In the genomic region with DNA sequence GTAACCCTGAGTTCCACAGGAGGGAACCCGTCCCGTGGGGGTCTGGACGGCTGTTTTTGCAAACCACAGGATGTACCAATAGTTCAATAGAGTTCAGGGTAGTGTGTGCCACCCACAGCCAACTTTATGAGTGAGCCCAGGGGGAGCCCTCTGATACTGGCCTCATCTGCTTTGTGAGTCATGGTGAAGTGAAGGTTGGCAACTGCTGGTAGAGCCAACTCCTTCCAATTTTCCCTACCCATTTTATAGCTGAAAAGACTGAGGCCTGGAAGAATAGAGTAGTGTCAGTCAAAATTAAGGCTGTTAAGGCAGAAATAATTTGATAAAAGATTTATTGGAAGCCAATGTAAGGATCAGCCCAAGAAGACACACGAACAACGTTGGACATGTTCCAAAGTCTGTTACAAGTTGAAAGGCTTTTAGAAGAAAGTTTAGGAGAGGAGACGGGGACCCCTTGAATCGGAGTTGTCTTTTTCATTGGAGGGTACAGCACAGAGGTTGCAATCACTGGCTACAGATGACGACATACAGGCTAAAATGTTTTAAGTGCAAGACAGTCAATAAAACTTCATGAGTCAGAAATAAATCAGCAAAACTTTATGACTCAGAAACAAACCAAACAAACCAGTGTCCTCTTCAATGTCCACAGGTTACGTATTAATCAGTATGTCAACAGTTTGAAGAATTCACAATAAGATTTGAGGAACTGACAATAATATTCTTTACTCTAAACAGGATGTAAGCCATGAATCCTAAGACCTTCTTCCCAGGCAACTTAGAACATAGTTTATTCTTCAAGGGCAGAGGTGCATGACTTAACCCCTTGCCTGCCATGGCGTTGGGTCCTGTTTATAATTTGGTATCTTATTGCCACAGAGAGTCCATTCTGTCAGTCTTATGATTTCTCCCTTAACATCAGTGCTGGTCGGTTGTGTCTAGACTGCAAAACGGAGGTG, we compare ENCODE assay signal across 1 cellular context.
TF ChIP-seq lines count a peak whose summit lies in the region.

No MANE protein-coding gene starts in this region.

TF ChIP-seq in HepG2, 621 proteins besides CTCF, POLR2A, EP300 and RAD21 (continued from another document and continues in another):
- TF ChIP-seq, protein P1, sequence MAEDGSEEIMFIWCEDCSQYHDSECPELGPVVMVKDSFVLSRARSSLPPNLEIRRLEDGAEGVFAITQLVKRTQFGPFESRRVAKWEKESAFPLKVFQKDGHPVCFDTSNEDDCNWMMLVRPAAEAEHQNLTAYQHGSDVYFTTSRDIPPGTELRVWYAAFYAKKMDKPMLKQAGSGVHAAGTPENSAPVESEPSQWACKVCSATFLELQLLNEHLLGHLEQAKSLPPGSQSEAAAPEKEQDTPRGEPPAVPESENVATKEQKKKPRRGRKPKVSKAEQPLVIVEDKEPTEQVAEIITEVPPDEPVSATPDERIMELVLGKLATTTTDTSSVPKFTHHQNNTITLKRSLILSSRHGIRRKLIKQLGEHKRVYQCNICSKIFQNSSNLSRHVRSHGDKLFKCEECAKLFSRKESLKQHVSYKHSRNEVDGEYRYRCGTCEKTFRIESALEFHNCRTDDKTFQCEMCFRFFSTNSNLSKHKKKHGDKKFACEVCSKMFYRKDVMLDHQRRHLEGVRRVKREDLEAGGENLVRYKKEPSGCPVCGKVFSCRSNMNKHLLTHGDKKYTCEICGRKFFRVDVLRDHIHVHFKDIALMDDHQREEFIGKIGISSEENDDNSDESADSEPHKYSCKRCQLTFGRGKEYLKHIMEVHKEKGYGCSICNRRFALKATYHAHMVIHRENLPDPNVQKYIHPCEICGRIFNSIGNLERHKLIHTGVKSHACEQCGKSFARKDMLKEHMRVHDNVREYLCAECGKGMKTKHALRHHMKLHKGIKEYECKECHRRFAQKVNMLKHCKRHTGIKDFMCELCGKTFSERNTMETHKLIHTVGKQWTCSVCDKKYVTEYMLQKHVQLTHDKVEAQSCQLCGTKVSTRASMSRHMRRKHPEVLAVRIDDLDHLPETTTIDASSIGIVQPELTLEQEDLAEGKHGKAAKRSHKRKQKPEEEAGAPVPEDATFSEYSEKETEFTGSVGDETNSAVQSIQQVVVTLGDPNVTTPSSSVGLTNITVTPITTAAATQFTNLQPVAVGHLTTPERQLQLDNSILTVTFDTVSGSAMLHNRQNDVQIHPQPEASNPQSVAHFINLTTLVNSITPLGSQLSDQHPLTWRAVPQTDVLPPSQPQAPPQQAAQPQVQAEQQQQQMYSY (CRISPR knock-in tag; IDR thresholded peaks at IDR 0.05): no peak
- TF ChIP-seq TBL1XR1 (IDR thresholded peaks at IDR 0.05; ENCODE audit: borderline replicate concordance, low read length, partially characterized antibody): no peak
- no peak for TF ChIP-seq KLF9 (CRISPR knock-in tag; IDR thresholded peaks at IDR 0.05; ENCODE audit: low read depth)
- no peak for TF ChIP-seq HNRNPK (IDR thresholded peaks at IDR 0.05; ENCODE audit: low read depth, low read length, poor library complexity, severe bottlenecking)
- TF ChIP-seq, protein P2, sequence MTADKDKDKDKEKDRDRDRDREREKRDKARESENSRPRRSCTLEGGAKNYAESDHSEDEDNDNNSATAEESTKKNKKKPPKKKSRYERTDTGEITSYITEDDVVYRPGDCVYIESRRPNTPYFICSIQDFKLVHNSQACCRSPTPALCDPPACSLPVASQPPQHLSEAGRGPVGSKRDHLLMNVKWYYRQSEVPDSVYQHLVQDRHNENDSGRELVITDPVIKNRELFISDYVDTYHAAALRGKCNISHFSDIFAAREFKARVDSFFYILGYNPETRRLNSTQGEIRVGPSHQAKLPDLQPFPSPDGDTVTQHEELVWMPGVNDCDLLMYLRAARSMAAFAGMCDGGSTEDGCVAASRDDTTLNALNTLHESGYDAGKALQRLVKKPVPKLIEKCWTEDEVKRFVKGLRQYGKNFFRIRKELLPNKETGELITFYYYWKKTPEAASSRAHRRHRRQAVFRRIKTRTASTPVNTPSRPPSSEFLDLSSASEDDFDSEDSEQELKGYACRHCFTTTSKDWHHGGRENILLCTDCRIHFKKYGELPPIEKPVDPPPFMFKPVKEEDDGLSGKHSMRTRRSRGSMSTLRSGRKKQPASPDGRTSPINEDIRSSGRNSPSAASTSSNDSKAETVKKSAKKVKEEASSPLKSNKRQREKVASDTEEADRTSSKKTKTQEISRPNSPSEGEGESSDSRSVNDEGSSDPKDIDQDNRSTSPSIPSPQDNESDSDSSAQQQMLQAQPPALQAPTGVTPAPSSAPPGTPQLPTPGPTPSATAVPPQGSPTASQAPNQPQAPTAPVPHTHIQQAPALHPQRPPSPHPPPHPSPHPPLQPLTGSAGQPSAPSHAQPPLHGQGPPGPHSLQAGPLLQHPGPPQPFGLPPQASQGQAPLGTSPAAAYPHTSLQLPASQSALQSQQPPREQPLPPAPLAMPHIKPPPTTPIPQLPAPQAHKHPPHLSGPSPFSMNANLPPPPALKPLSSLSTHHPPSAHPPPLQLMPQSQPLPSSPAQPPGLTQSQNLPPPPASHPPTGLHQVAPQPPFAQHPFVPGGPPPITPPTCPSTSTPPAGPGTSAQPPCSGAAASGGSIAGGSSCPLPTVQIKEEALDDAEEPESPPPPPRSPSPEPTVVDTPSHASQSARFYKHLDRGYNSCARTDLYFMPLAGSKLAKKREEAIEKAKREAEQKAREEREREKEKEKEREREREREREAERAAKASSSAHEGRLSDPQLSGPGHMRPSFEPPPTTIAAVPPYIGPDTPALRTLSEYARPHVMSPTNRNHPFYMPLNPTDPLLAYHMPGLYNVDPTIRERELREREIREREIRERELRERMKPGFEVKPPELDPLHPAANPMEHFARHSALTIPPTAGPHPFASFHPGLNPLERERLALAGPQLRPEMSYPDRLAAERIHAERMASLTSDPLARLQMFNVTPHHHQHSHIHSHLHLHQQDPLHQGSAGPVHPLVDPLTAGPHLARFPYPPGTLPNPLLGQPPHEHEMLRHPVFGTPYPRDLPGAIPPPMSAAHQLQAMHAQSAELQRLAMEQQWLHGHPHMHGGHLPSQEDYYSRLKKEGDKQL (CRISPR knock-in tag; IDR thresholded peaks at IDR 0.05; ENCODE audit: low read depth): 0 out of 2 replicates have a peak, but pooled peaks have one; percentile 52
- TF ChIP-seq ZNF331 (CRISPR knock-in tag; IDR thresholded peaks at IDR 0.05): 0 out of 2 replicates have a peak, but pooled peaks have one; percentile 27
- TF ChIP-seq ZSCAN22 (CRISPR knock-in tag; IDR thresholded peaks at IDR 0.05): no peak
- no peak for TF ChIP-seq ZBTB42 (CRISPR knock-in tag; IDR thresholded peaks at IDR 0.05)
- TF ChIP-seq KLF16 (CRISPR knock-in tag; IDR thresholded peaks at IDR 0.05): peak in 1 of 2 experiments; percentile 45; a peak in 1 of 4 replicates
- no peak for TF ChIP-seq ZNF550 (CRISPR knock-in tag; IDR thresholded peaks at IDR 0.05; ENCODE audit: borderline replicate concordance)
- TF ChIP-seq ZNF317 (CRISPR knock-in tag; IDR thresholded peaks at IDR 0.05): no peak
- no peak for TF ChIP-seq ZNF547 (CRISPR knock-in tag; IDR thresholded peaks at IDR 0.05)
- no peak for TF ChIP-seq KLF13 (CRISPR knock-in tag; IDR thresholded peaks at IDR 0.05)
- no peak for TF ChIP-seq JARID2 (CRISPR knock-in tag; IDR thresholded peaks at IDR 0.05; ENCODE audit: insufficient replicate concordance)
- peak; percentile 96 for TF ChIP-seq FOSL2 (CRISPR knock-in tag; IDR thresholded peaks at IDR 0.05)
- no peak for TF ChIP-seq PAF1 (CRISPR knock-in tag; IDR thresholded peaks at IDR 0.05)
- TF ChIP-seq NFE2L1 (CRISPR knock-in tag; IDR thresholded peaks at IDR 0.05; ENCODE audit: borderline replicate concordance): no peak
- no peak for TF ChIP-seq PRMT3 (CRISPR knock-in tag; IDR thresholded peaks at IDR 0.05; ENCODE audit: borderline replicate concordance, low read depth)
- no peak for TF ChIP-seq MTA3 (CRISPR knock-in tag; IDR thresholded peaks at IDR 0.05)
- TF ChIP-seq NAIF1 (CRISPR knock-in tag; IDR thresholded peaks at IDR 0.05; ENCODE audit: borderline replicate concordance): no peak
- TF ChIP-seq EHMT2 (IDR thresholded peaks at IDR 0.05; ENCODE audit: borderline replicate concordance, low read depth, low read length): no peak
- no peak for TF ChIP-seq GLI4 (CRISPR knock-in tag; IDR thresholded peaks at IDR 0.05; ENCODE audit: borderline replicate concordance)
- TF ChIP-seq, protein P3, sequence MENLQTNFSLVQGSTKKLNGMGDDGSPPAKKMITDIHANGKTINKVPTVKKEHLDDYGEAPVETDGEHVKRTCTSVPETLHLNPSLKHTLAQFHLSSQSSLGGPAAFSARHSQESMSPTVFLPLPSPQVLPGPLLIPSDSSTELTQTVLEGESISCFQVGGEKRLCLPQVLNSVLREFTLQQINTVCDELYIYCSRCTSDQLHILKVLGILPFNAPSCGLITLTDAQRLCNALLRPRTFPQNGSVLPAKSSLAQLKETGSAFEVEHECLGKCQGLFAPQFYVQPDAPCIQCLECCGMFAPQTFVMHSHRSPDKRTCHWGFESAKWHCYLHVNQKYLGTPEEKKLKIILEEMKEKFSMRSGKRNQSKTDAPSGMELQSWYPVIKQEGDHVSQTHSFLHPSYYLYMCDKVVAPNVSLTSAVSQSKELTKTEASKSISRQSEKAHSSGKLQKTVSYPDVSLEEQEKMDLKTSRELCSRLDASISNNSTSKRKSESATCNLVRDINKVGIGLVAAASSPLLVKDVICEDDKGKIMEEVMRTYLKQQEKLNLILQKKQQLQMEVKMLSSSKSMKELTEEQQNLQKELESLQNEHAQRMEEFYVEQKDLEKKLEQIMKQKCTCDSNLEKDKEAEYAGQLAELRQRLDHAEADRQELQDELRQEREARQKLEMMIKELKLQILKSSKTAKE (CRISPR knock-in tag; IDR thresholded peaks at IDR 0.05; ENCODE audit: borderline replicate concordance): no peak
- TF ChIP-seq NFIB (CRISPR knock-in tag; IDR thresholded peaks at IDR 0.05; ENCODE audit: borderline replicate concordance): no peak
- no peak for TF ChIP-seq ZNF235 (CRISPR knock-in tag; IDR thresholded peaks at IDR 0.05; ENCODE audit: borderline replicate concordance)
- no peak for TF ChIP-seq POLR2AphosphoS5 (IDR thresholded peaks at IDR 0.05; ENCODE audit: low read depth, low read length)
- TF ChIP-seq ZNF841 (CRISPR knock-in tag; IDR thresholded peaks at IDR 0.05; ENCODE audit: borderline replicate concordance): no peak
- 0 out of 2 replicates have a peak, but pooled peaks have one; percentile 55 for TF ChIP-seq ZKSCAN8 (CRISPR knock-in tag; IDR thresholded peaks at IDR 0.05; ENCODE audit: borderline replicate concordance)
- TF ChIP-seq, protein P4, sequence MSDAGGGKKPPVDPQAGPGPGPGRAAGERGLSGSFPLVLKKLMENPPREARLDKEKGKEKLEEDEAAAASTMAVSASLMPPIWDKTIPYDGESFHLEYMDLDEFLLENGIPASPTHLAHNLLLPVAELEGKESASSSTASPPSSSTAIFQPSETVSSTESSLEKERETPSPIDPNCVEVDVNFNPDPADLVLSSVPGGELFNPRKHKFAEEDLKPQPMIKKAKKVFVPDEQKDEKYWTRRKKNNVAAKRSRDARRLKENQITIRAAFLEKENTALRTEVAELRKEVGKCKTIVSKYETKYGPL (CRISPR knock-in tag; IDR thresholded peaks at IDR 0.05): no peak
- TF ChIP-seq NCOA1 (CRISPR knock-in tag; IDR thresholded peaks at IDR 0.05): no peak
- no peak for TF ChIP-seq ZNF17 (CRISPR knock-in tag; IDR thresholded peaks at IDR 0.05)
- TF ChIP-seq, protein P5, sequence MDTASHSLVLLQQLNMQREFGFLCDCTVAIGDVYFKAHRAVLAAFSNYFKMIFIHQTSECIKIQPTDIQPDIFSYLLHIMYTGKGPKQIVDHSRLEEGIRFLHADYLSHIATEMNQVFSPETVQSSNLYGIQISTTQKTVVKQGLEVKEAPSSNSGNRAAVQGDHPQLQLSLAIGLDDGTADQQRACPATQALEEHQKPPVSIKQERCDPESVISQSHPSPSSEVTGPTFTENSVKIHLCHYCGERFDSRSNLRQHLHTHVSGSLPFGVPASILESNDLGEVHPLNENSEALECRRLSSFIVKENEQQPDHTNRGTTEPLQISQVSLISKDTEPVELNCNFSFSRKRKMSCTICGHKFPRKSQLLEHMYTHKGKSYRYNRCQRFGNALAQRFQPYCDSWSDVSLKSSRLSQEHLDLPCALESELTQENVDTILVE (CRISPR knock-in tag; IDR thresholded peaks at IDR 0.05): no peak; the same call in 1 of the 2 replicates
- no peak for TF ChIP-seq ZNF724P (CRISPR knock-in tag; IDR thresholded peaks at IDR 0.05; ENCODE audit: borderline replicate concordance)
- 0 out of 2 replicates have a peak, but pooled peaks have one; percentile 16 for TF ChIP-seq KAT8 (CRISPR knock-in tag; IDR thresholded peaks at IDR 0.05)
- no peak for TF ChIP-seq FOXK2 (IDR thresholded peaks at IDR 0.05)
- no peak for TF ChIP-seq IRX3 (CRISPR knock-in tag; IDR thresholded peaks at IDR 0.05; ENCODE audit: borderline replicate concordance, low read depth)
- TF ChIP-seq JDP2 (CRISPR knock-in tag; IDR thresholded peaks at IDR 0.05; ENCODE audit: borderline replicate concordance): no peak
- no peak for TF ChIP-seq SRSF1 (optimal IDR thresholded peaks at IDR 0.05; ENCODE audit: low read depth, low read length)
- TF ChIP-seq, protein P6, sequence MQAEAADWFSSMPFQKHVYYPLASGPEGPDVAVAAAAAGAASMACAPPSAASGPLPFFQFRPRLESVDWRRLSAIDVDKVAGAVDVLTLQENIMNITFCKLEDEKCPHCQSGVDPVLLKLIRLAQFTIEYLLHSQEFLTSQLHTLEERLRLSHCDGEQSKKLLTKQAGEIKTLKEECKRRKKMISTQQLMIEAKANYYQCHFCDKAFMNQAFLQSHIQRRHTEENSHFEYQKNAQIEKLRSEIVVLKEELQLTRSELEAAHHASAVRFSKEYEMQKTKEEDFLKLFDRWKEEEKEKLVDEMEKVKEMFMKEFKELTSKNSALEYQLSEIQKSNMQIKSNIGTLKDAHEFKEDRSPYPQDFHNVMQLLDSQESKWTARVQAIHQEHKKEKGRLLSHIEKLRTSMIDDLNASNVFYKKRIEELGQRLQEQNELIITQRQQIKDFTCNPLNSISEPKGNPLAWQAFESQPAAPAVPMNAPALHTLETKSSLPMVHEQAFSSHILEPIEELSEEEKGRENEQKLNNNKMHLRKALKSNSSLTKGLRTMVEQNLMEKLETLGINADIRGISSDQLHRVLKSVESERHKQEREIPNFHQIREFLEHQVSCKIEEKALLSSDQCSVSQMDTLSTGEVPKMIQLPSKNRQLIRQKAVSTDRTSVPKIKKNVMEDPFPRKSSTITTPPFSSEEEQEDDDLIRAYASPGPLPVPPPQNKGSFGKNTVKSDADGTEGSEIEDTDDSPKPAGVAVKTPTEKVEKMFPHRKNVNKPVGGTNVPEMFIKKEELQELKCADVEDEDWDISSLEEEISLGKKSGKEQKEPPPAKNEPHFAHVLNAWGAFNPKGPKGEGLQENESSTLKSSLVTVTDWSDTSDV (CRISPR knock-in tag; IDR thresholded peaks at IDR 0.05): no peak
- TF ChIP-seq ZNF768 (CRISPR knock-in tag; IDR thresholded peaks at IDR 0.05): no peak
- no peak for TF ChIP-seq ZNF543 (CRISPR knock-in tag; IDR thresholded peaks at IDR 0.05)
- peak; percentile 6; the same call in 1 of the 2 replicates for TF ChIP-seq HMG20B (CRISPR knock-in tag; conservative IDR thresholded peaks at IDR 0.05)
